9 cellular contexts compared by ENCODE assay signal in genomic region chr9:98992885-98993569, GRCh38. TPM values are rescaled to one million over a fixed set of nuclear protein-coding genes. Genes with fewer than 3 reads are reported as not detected.
A peak's percentile ranks its signal among the peaks of the same experiment; 100 is the strongest.
DNase-seq lines count a peak whose midpoint lies in the region; ATAC-seq and TF ChIP-seq lines count a peak whose summit lies in the region.
"Had no signal": no experiment of that assay in that cellular context is flagged by ENCODE, and none has a peak within 500 bp of the region (broad histone marks: within the 10 kb centered on the region; RNA-seq: fewer than 3 reads in every experiment).

No MANE protein-coding gene starts in this region.

- peaks cover 12% of the 10 kb centered on the region for H3K4me1 Mint-ChIP-seq in activated CD4-positive, alpha-beta T cell treated with anti-CD3 and anti-CD28 coated beads, Interleukin-2, amount 10 ng/mL, durations not matched to agents 24 days and 14 days

- H3K4me1 ChIP-seq in smooth muscle cell (ENCODE audit: low read depth): peaks cover 22% of the 10 kb centered on the region
- H3K4me1 ChIP-seq: prostate gland had no signal

- H3K27me3 Mint-ChIP-seq in activated CD4-positive, alpha-beta T cell treated with anti-CD3 and anti-CD28 coated beads, Interleukin-2, amount 10 ng/mL, durations not matched to agents 24 days and 14 days: peaks cover 18% of the 10 kb centered on the region

- H3K9ac ChIP-seq in smooth muscle cell (ENCODE audit: low read depth): peak overlapping the region; percentile 4

- intact Hi-C loops in activated CD4-positive, alpha-beta T cell treated with anti-CD3 and anti-CD28 coated beads, Interleukin-2, amount 10 ng/mL, durations not matched to agents 24 days and 14 days (cut with micrococcal nuclease): loop anchor here (10.0 kb wide), 1 partner anchor 148 kb away; no protein-coding TSS in a partner anchor

- H4K20me1 ChIP-seq in smooth muscle cell (ENCODE audit: low read depth): no peaks in the 10 kb centered on the region

- no peak for TF ChIP-seq CTCF in smooth muscle cell (IDR thresholded peaks at IDR 0.05; ENCODE audit: borderline replicate concordance, insufficient read depth, poor library complexity, severe bottlenecking)

- no peaks in the 10 kb centered on the region for H3K27me3 ChIP-seq in smooth muscle cell (ENCODE audit: low read depth)

- no peaks in the 10 kb centered on the region for H3K36me3 Mint-ChIP-seq in activated CD4-positive, alpha-beta T cell treated with anti-CD3 and anti-CD28 coated beads, Interleukin-2, amount 10 ng/mL, durations not matched to agents 24 days and 14 days (ENCODE audit: low read depth)

- H3K79me2 ChIP-seq in smooth muscle cell (ENCODE audit: low read depth): no peaks in the 10 kb centered on the region

- peak overlapping the region; percentile 12 for H3K4me2 ChIP-seq in smooth muscle cell

- no peaks in the 10 kb centered on the region for H3K9me3 Mint-ChIP-seq in activated CD4-positive, alpha-beta T cell treated with anti-CD3 and anti-CD28 coated beads, Interleukin-2, amount 10 ng/mL, durations not matched to agents 24 days and 14 days

- no peaks in the 10 kb centered on the region for H3K9me3 ChIP-seq in smooth muscle cell (replicated peaks; ENCODE audit: low read depth)
- H3K9me3 ChIP-seq: prostate gland had no signal

- H3F3A ChIP-seq in smooth muscle cell (ENCODE audit: low read depth): peaks cover 12% of the 10 kb centered on the region

- peak overlapping the region; percentile 73 for H3K27ac Mint-ChIP-seq in activated CD4-positive, alpha-beta T cell treated with anti-CD3 and anti-CD28 coated beads, Interleukin-2, amount 10 ng/mL, durations not matched to agents 24 days and 14 days

- H3K36me3 ChIP-seq in smooth muscle cell (ENCODE audit: low read depth): no peaks in the 10 kb centered on the region
- H3K36me3 ChIP-seq: prostate gland had no signal

- ATAC-seq in GM21786 (IDR thresholded peaks at IDR 0.05; ENCODE audit: unreplicated experiment) (peak; percentile 48), HG02970 (IDR thresholded peaks at IDR 0.05; ENCODE audit: low FRiP score, unreplicated experiment) (no peak)

- DNase-seq in activated CD4-positive, alpha-beta T cell treated with anti-CD3 and anti-CD28 coated beads, Interleukin-2, amount 10 ng/mL, durations not matched to agents 24 days and 14 days: no peak
- no peak for DNase-seq in activated CD4-positive, alpha-beta T cell treated with anti-CD3 and anti-CD28 coated beads, Interleukin-2, amount 50 U/mL, for 48 hours
- DNase-seq in RPMI7951 (ENCODE audit: low read depth) (peak; percentile 61), smooth muscle cell (lab: John Stamatoyannopoulos, UW; ENCODE audit: unreplicated experiment) (no peak), LoVo (ENCODE audit: low spot score) (no peak)
- DNase-seq in stimulated activated CD4-positive, alpha-beta T cell treated with anti-CD3 and anti-CD28 coated beads, Interleukin-4, amount 100 ng/mL, for 1 hour: no peak

- peak overlapping the region; percentile 77 for H3K27ac ChIP-seq in smooth muscle cell (ENCODE audit: low read depth)
- H3K27ac ChIP-seq: prostate gland had no signal

- H2AFZ ChIP-seq in smooth muscle cell (ENCODE audit: low read depth): no peak overlapping the region

- H3K4me3 Mint-ChIP-seq in activated CD4-positive, alpha-beta T cell treated with anti-CD3 and anti-CD28 coated beads, Interleukin-2, amount 10 ng/mL, durations not matched to agents 24 days and 14 days: peak overlapping the region; percentile 40

- no peak overlapping the region for H3K4me3 ChIP-seq in smooth muscle cell
- H3K4me3 ChIP-seq: prostate gland had no signal

- WGBS in smooth muscle cell (ENCODE audit: low lambda C conversion rate): 66% methylated on average over 6 of the region's 6 CpGs

RNA-seq across cellular contexts. Expression of gene COL15A1, which starts 49.3 kb away (rescaled TPM):
- total RNA-seq in activated CD4-positive, alpha-beta T cell treated with anti-CD3 and anti-CD28 coated beads, Interleukin-2, amount 10 ng/mL, durations not matched to agents 24 days and 14 days: 0.05 and 0.12 TPM in 2 replicates
- total RNA-seq in RPMI7951 (2014; rRNA removed; shearing (Covaris generic)): 20.2 and 21.1 TPM in 2 replicates
- 222 and 313 TPM in 2 replicates for total RNA-seq in smooth muscle cell
- 167 and 293 TPM in 2 replicates for polyA plus RNA-seq in smooth muscle cell

Comparison
In these comparisons a context has a peak if more than half of its experiments do, and no peak if none do; other contexts are left out.
1. RNA of gene COL15A1, which starts 49.3 kb away (total RNA-seq): 222 to 313 TPM in smooth muscle cell and 20.2 to 21.1 TPM in RPMI7951; 0.05 to 0.12 TPM in activated CD4-positive, alpha-beta T cell treated with anti-CD3 and anti-CD28 coated beads, Interleukin-2, amount 10 ng/mL, durations not matched to agents 24 days and 14 days; every median in the first group is over 10 times any median in the second.